ENCODE assay signal across 8 cellular contexts in the genomic region with DNA sequence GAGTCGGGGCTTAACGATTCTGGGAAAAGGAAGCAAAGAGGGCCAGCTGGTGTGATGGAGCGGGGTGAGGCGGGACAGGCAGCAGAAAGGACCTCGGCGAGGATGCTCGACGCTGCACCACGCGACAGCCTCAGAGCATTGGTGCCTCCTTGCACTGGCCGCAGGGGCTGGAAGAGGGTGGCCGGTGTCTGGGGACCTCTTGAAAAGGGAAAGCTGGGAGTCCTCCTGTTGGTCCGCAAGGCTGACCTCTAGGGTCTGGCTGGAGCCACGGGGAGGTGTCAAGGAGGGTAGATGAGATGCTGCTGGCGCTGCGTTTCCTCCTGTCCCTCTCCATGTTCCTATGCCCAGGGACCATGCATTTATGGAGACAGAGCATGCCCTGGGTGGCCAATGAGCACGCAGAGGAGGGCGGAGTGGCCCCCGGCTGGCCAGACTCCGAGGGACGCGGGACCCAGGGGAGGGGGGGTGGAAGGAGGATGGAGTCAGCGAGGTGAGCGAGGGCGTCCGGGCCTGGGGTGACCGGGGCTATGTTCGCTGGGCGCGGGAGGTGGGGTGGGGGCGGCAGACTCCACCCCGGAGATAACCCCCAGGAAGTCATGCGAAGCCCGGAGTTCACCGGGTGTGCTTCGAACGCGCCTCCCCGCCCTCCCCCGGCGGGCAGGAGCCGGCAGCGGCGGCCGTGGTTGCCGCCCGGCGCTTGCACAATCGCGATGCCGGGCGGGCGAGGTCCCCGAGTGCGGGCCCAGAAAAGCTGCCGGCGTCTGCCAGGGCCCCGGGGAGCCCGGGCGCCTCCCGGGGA. TPM values are rescaled to one million over a fixed set of nuclear protein-coding genes. Genes with fewer than 3 reads are reported as not detected.
DNase-seq lines count a peak whose midpoint lies in the region; ATAC-seq lines count a peak whose summit lies in the region.

A gene (minus strand): TSS at position 334 of the 799 bp plus-strand sequence. CDS start 407 bp downstream, outside the sequence.

- no peak within 1 kb of the TSS for H3K27ac Mint-ChIP-seq in activated T-helper 1 cell treated with anti-CD3 and anti-CD28 coated beads, Interleukin-12 subunit alpha, Interleukin-12 subunit beta, Interleukin-2, Interleukin-4 antibody, amounts not matched to agents 30 ng/mL and 10 ng/mL and 1 ng/mL, durations not matched to agents 14 hours and 24 hours and 36 hours

- ATAC-seq in HG03196 (IDR thresholded peaks at IDR 0.05; ENCODE audit: unreplicated experiment), result no peak

- peaks cover 76% of the 10 kb centered on the region for H3K27me3 Mint-ChIP-seq in activated T-helper 1 cell treated with anti-CD3 and anti-CD28 coated beads, Interleukin-12 subunit alpha, Interleukin-12 subunit beta, Interleukin-2, Interleukin-4 antibody, amounts not matched to agents 30 ng/mL and 10 ng/mL and 1 ng/mL, durations not matched to agents 14 hours and 24 hours and 36 hours (ENCODE audit: insufficient read depth)

- H3K4me1 Mint-ChIP-seq in activated T-helper 1 cell treated with anti-CD3 and anti-CD28 coated beads, Interleukin-12 subunit alpha, Interleukin-12 subunit beta, Interleukin-2, Interleukin-4 antibody, amounts not matched to agents 30 ng/mL and 10 ng/mL and 1 ng/mL, durations not matched to agents 14 hours and 24 hours and 36 hours (ENCODE audit: low read depth), result peaks cover 15% of the 10 kb centered on the region

- peak within 1 kb of the TSS; percentile 57 for H3K4me3 Mint-ChIP-seq in activated T-helper 1 cell treated with anti-CD3 and anti-CD28 coated beads, Interleukin-12 subunit alpha, Interleukin-12 subunit beta, Interleukin-2, Interleukin-4 antibody, amounts not matched to agents 30 ng/mL and 10 ng/mL and 1 ng/mL, durations not matched to agents 14 hours and 24 hours and 36 hours

- H3K9me3 Mint-ChIP-seq in activated T-helper 1 cell treated with anti-CD3 and anti-CD28 coated beads, Interleukin-12 subunit alpha, Interleukin-12 subunit beta, Interleukin-2, Interleukin-4 antibody, amounts not matched to agents 30 ng/mL and 10 ng/mL and 1 ng/mL, durations not matched to agents 14 hours and 24 hours and 36 hours, result no peaks in the 10 kb centered on the region

- DNase-seq in stimulated activated CD4-positive, alpha-beta T cell treated with anti-CD3 and anti-CD28 coated beads, Interleukin-15, amount 100 ng/mL, for 24 hours, result peak; percentile 40
- no peak for DNase-seq in stimulated activated CD4-positive, alpha-beta T cell treated with anti-CD3 and anti-CD28 coated beads, Interleukin-4, amount 100 ng/mL, for 1 hour
- no peak for DNase-seq in activated T-helper 1 cell treated with anti-CD3 and anti-CD28 coated beads, Interleukin-12 subunit alpha, Interleukin-12 subunit beta, Interleukin-2, Interleukin-4 antibody, amounts not matched to agents 30 ng/mL and 10 ng/mL and 1 ng/mL, durations not matched to agents 14 hours and 24 hours and 36 hours (ENCODE audit: low spot score)
- DNase-seq in kidney tubule cell (ENCODE audit: low spot score) (peak; percentile 48), GOT3 (lab: John Stamatoyannopoulos, UW) (no peak), NCI-H2107 (lab: John Stamatoyannopoulos, UW) (no peak), NCI-H1436 treated with DMSO at 0.1 percent for 48 hours (lab: John Stamatoyannopoulos, UW) (no peak)

- H3K36me3 Mint-ChIP-seq in activated T-helper 1 cell treated with anti-CD3 and anti-CD28 coated beads, Interleukin-12 subunit alpha, Interleukin-12 subunit beta, Interleukin-2, Interleukin-4 antibody, amounts not matched to agents 30 ng/mL and 10 ng/mL and 1 ng/mL, durations not matched to agents 14 hours and 24 hours and 36 hours (ENCODE audit: low read depth), result no peaks in the 10 kb centered on the region

- intact Hi-C loops in activated T-helper 1 cell treated with anti-CD3 and anti-CD28 coated beads, Interleukin-12 subunit alpha, Interleukin-12 subunit beta, Interleukin-2, Interleukin-4 antibody, amounts not matched to agents 30 ng/mL and 10 ng/mL and 1 ng/mL, durations not matched to agents 14 hours and 24 hours and 36 hours (cut with micrococcal nuclease), result no loop called here

RNA-seq across cellular contexts. Expression of the gene that starts here (rescaled TPM):
- total RNA-seq in activated T-helper 1 cell treated with anti-CD3 and anti-CD28 coated beads, Interleukin-12 subunit alpha, Interleukin-12 subunit beta, Interleukin-2, Interleukin-4 antibody, amounts not matched to agents 30 ng/mL and 10 ng/mL and 1 ng/mL, durations not matched to agents 14 hours and 24 hours and 36 hours, result not detected in 2 replicates

Comparison
In these comparisons a context has a peak if more than half of its experiments do, and no peak if none do; other contexts are left out.
1. DNase-seq: peak in stimulated activated CD4-positive, alpha-beta T cell treated with anti-CD3 and anti-CD28 coated beads, Interleukin-15, amount 100 ng/mL, for 24 hours (single experiment) and kidney tubule cell (single experiment); none in stimulated activated CD4-positive, alpha-beta T cell treated with anti-CD3 and anti-CD28 coated beads, Interleukin-4, amount 100 ng/mL, for 1 hour (single experiment), activated T-helper 1 cell treated with anti-CD3 and anti-CD28 coated beads, Interleukin-12 subunit alpha, Interleukin-12 subunit beta, Interleukin-2, Interleukin-4 antibody, amounts not matched to agents 30 ng/mL and 10 ng/mL and 1 ng/mL, durations not matched to agents 14 hours and 24 hours and 36 hours (single experiment), GOT3 (single experiment), NCI-H2107 (single experiment) and NCI-H1436 treated with DMSO at 0.1 percent for 48 hours (single experiment).